In genomic region chr3:123713211-123713610, GRCh38 we compare ENCODE assay signal across 16 cellular contexts.
DNase-seq lines count a peak whose midpoint lies in the region; ATAC-seq and TF ChIP-seq lines count a peak whose summit lies in the region.
"Had no signal": no experiment of that assay in that cellular context is flagged by ENCODE, and none has a peak within 500 bp of the region (broad histone marks: within the 10 kb centered on the region; RNA-seq: fewer than 3 reads in every experiment).

No MANE protein-coding gene starts in this region.

- peaks cover 4 to 18% (median 12%) of the 10 kb centered on the region in 9 donors for H3K4me1 ChIP-seq in heart right ventricle
- H3K4me1 ChIP-seq in muscle layer of duodenum (ENCODE audit: control insufficient read depth in 1 of 2, insufficient read depth in 2 of 2, low read length in 2 of 2), result peaks cover 0 to 10% of the 10 kb centered on the region in 2 donors
- H3K4me1 ChIP-seq in upper lobe of left lung, result peaks cover 0 to 12% (median 8%) of the 10 kb centered on the region in 4 donors
- no peaks in the 10 kb centered on the region for H3K4me1 ChIP-seq in foreskin keratinocyte

- DNase-seq in Right ventricle myocardium inferior (ENCODE audit: missing footprints), result no peak
- DNase-seq in cardiac septum (ENCODE audit: low spot score), result no peak
- no peak for DNase-seq in heart right ventricle
- DNase-seq in upper lobe of left lung, result no peak
- DNase-seq in effector CD8-positive, alpha-beta T cell (lab: John Stamatoyannopoulos, UW), result no peak
- DNase-seq in activated naive CD8-positive, alpha-beta T cell treated with anti-CD3 and anti-CD28 coated beads for 36 hours, result no peak
- DNase-seq in foreskin keratinocyte, result no peak
- DNase-seq: 8988T, DMS153, EL, KBM-7, NCI-H1092, NCI-H1694 treated with DMSO at 0.1 percent for 48 hours, NCI-H69, PC-9 had no signal

- H3K9me3 Mint-ChIP-seq in activated naive CD8-positive, alpha-beta T cell treated with anti-CD3 and anti-CD28 coated beads for 36 hours, result no peaks in the 10 kb centered on the region

- H3K36me3 ChIP-seq in heart right ventricle (no peaks in the 10 kb centered on the region), muscle layer of duodenum (ENCODE audit: control insufficient read depth in 1 of 2, insufficient read depth in 2 of 2, low read length in 2 of 2) (no peaks in the 10 kb centered on the region), upper lobe of left lung (peaks cover 0 to 4% (median 0%) of the 10 kb centered on the region in 4 donors)

- H3K27ac ChIP-seq in heart right ventricle, result peak overlapping the region in 1 of 10 donors; percentile 3
- peak overlapping the region; percentile 49 for H3K27ac ChIP-seq in muscle layer of duodenum (ENCODE audit: low read length)
- H3K27ac ChIP-seq in upper lobe of left lung, result peak overlapping the region in 1 of 4 donors; percentile 44
- no peak overlapping the region for H3K27ac ChIP-seq in foreskin keratinocyte
- H3K27ac ChIP-seq: PC-9 had no signal

- no peak overlapping the region for H3K4me3 Mint-ChIP-seq in activated naive CD8-positive, alpha-beta T cell treated with anti-CD3 and anti-CD28 coated beads for 36 hours

- no peak for TF ChIP-seq POLR2A in upper lobe of left lung (IDR thresholded peaks at IDR 0.05)

- TF ChIP-seq CTCF in heart right ventricle (IDR thresholded peaks at IDR 0.05) (no peak), upper lobe of left lung (IDR thresholded peaks at IDR 0.05) (no peak), foreskin keratinocyte (conservative IDR thresholded peaks at IDR 0.05) (no peak)

- intact Hi-C loops in Right ventricle myocardium inferior (cut with DNase I) (no loop called here), cardiac septum (cut with DNase I) (no loop called here), heart right ventricle (cut with DNase I) (no loop called here)

- H3K9me3 ChIP-seq in heart right ventricle (no peaks in the 10 kb centered on the region), muscle layer of duodenum (ENCODE audit: control insufficient read depth in 1 of 2, low read length in 2 of 2) (no peaks in the 10 kb centered on the region), upper lobe of left lung (no peaks in the 10 kb centered on the region)

- H3K27ac Mint-ChIP-seq in activated naive CD8-positive, alpha-beta T cell treated with anti-CD3 and anti-CD28 coated beads for 36 hours, result no peak overlapping the region

- peak; percentile 74 for ATAC-seq in Right ventricle myocardium inferior
- ATAC-seq in heart right ventricle, result peak in 5 of 8 donors; percentile 36 to 96 (median 60)
- peak; percentile 47 to 50 for ATAC-seq in upper lobe of left lung (ENCODE audit: low FRiP score in 2 of 2)
- no peak for ATAC-seq in foreskin keratinocyte

- no peaks in the 10 kb centered on the region for H3K36me3 Mint-ChIP-seq in activated naive CD8-positive, alpha-beta T cell treated with anti-CD3 and anti-CD28 coated beads for 36 hours

- 83 to 84% methylated on average over 8 of the region's 8 CpGs for WGBS in heart right ventricle, 2 donors
- WGBS in upper lobe of left lung, 2 donors, result 79 to 89% methylated on average over 5 to 8 of the region's 8 CpGs

- TF ChIP-seq EP300 in upper lobe of left lung (IDR thresholded peaks at IDR 0.05), result no peak

- H3K27me3 Mint-ChIP-seq in activated naive CD8-positive, alpha-beta T cell treated with anti-CD3 and anti-CD28 coated beads for 36 hours, result no peaks in the 10 kb centered on the region

- no peaks in the 10 kb centered on the region for H3K4me1 Mint-ChIP-seq in activated naive CD8-positive, alpha-beta T cell treated with anti-CD3 and anti-CD28 coated beads for 36 hours

- H3K27me3 ChIP-seq in heart right ventricle (no peaks in the 10 kb centered on the region), muscle layer of duodenum (ENCODE audit: low read depth, low read length) (no peaks in the 10 kb centered on the region), upper lobe of left lung (no peaks in the 10 kb centered on the region), foreskin keratinocyte (peaks cover 4% of the 10 kb centered on the region)

- H3K4me3 ChIP-seq in heart right ventricle, result no peak overlapping the region
- no peak overlapping the region for H3K4me3 ChIP-seq in muscle layer of duodenum (ENCODE audit: low read depth in 1 of 2, low read length in 2 of 2)
- H3K4me3 ChIP-seq in upper lobe of left lung, result no peak overlapping the region
- H3K4me3 ChIP-seq: PC-9 had no signal
